Comparison of ENCODE assay signal across 8 cellular contexts in the genomic region with DNA sequence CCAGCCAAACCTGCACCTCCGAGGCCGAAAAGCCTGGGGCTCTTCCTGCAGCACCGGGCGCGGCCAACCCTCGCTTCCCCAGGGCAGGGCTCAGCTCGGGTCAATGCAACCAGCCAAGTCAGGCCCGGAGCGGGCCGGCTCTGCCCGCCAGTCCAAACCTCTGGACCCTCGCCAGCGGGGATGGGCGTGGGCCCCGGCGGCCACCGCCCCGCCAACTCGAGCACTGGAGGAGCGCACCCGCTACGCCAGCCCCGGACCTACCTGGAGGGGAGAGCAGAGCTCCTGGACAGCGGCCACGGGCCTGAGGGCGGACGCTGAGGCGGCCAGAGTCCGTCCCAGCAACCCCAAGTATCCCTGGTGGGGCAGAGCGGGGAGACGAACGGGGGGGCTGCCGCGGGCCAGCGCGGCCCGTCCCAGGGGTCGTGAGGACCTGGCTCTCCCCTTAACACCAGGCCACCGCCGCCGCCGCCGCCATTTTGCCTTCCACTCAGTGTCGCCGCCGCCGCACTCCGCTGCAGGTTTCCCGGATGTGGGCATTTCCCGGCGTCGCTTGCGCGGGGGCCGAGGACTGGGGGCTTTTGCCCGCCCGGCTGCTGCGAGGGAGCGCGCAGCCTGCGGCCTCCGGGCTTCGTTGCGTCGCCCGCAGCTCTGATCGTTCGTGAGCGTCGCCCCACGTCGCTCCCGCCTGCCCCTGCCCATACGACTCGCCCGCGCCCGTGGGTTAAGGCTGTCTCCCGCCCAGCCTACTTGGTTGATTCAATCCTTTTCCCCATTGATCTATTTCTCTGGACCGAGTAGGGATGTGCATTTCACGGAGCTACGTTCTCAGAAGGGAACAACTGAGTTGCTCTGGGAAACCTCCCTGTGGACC. TPM values are rescaled to one million over a fixed set of nuclear protein-coding genes. Genes with fewer than 3 reads are reported as not detected.
DNase-seq lines count a peak whose midpoint lies in the region; ATAC-seq and TF ChIP-seq lines count a peak whose summit lies in the region.

A gene (minus strand): TSS at position 514 of the 871 bp plus-strand sequence. CDS start 15,975 bp downstream, outside the sequence.

- peak within 1 kb of the TSS; percentile 91 to 100 (median 98) for H3K27ac ChIP-seq in adrenal gland
- peak within 1 kb of the TSS; percentile 90 to 100 (median 99) for H3K27ac ChIP-seq in heart right ventricle
- H3K27ac ChIP-seq in upper lobe of right lung, result peak within 1 kb of the TSS; percentile 100

- in situ Hi-C loops in GM13977 (cut with MboI; ENCODE audit: low pct_unique_long_range_greater_than_20kb, low sequenced_read_pairs, unreplicated experiment), result no loop called here

- H3K4me3 Mint-ChIP-seq in progenitor cell of endocrine pancreas (ENCODE audit: low read depth), result peak within 1 kb of the TSS; percentile 88

- peak; percentile 87 to 88 for TF ChIP-seq POLR2A in adrenal gland (IDR thresholded peaks at IDR 0.05)

- H3K4me1 ChIP-seq in adrenal gland (replicated peaks in 1 of 2) (peaks cover 3 to 33% of the 10 kb centered on the region in 2 donors), heart right ventricle (peaks cover 0 to 41% (median 28%) of the 10 kb centered on the region in 9 donors), upper lobe of right lung (peaks cover 20% of the 10 kb centered on the region)

- peak within 1 kb of the TSS; percentile 98 for H3K27ac Mint-ChIP-seq in progenitor cell of endocrine pancreas

- DNase-seq in GM13977 (ENCODE audit: low spot score) (peak; percentile 92), NCI-H1436 treated with DMSO at 0.1 percent for 48 hours (lab: John Stamatoyannopoulos, UW) (peak; percentile 20), T-helper 1 cell (peak; percentile 85 to 92 (median 89)), adrenal gland (peak; percentile 90 to 96 (median 94)), heart right ventricle (peak; percentile 91 to 93), progenitor cell of endocrine pancreas (ENCODE audit: low spot score, unreplicated experiment) (peak; percentile 77), upper lobe of right lung (peak; percentile 97)

- intact Hi-C loops in adrenal gland (cut with DNase I) (no loop called here), heart right ventricle (cut with DNase I) (loop anchor here in 4 of 10 donors (5.0 to 10.0 kb wide), 4 partner anchors 71 to 209 kb away; a partner anchor contains a TSS), upper lobe of right lung (cut with DNase I) (no loop called here)

- H3K4me1 Mint-ChIP-seq in progenitor cell of endocrine pancreas (ENCODE audit: low read depth), result peaks cover 15% of the 10 kb centered on the region

- ATAC-seq in HG02852 (IDR thresholded peaks at IDR 0.05; ENCODE audit: unreplicated experiment) (peak; percentile 91), heart right ventricle (peak; percentile 93 to 97 (median 95)), upper lobe of right lung (peak; percentile 96)

- no peaks in the 10 kb centered on the region for H3K27me3 Mint-ChIP-seq in progenitor cell of endocrine pancreas

- H3K4me3 ChIP-seq in adrenal gland (peak within 1 kb of the TSS; percentile 72 to 98 (median 74)), heart right ventricle (peak within 1 kb of the TSS; percentile 63 to 98 (median 88)), upper lobe of right lung (peak within 1 kb of the TSS; percentile 98)

- H3K9me3 ChIP-seq in adrenal gland (replicated peaks in 1 of 3) (no peaks in the 10 kb centered on the region), heart right ventricle (no peaks in the 10 kb centered on the region), upper lobe of right lung (no peaks in the 10 kb centered on the region)

- H3K36me3 Mint-ChIP-seq in progenitor cell of endocrine pancreas (ENCODE audit: insufficient read depth), result peaks cover 2% of the 10 kb centered on the region

- H3K27me3 ChIP-seq in adrenal gland (no peaks in the 10 kb centered on the region), heart right ventricle (no peaks in the 10 kb centered on the region), upper lobe of right lung (no peaks in the 10 kb centered on the region)

- 0 to 1% (median 0%) methylated on average over 35 to 82 of the region's 82 CpGs for WGBS in adrenal gland, 4 donors
- WGBS in heart right ventricle, 2 donors, result 0 to 1% methylated on average over 77 to 82 of the region's 82 CpGs

- H3K36me3 ChIP-seq in adrenal gland (replicated peaks in 1 of 2) (no peaks in the 10 kb centered on the region), heart right ventricle (peaks cover 0 to 16% (median 0%) of the 10 kb centered on the region in 9 donors), upper lobe of right lung (no peaks in the 10 kb centered on the region)

- H3K9me3 Mint-ChIP-seq in progenitor cell of endocrine pancreas (ENCODE audit: low read depth), result no peaks in the 10 kb centered on the region

- TF ChIP-seq CTCF in GM13977 (IDR thresholded peaks at IDR 0.05; ENCODE audit: extremely low read depth, insufficient read depth, missing control alignments), result no peak
- TF ChIP-seq CTCF in adrenal gland (IDR thresholded peaks at IDR 0.05), result no peak
- no peak for TF ChIP-seq CTCF in heart right ventricle (IDR thresholded peaks at IDR 0.05)
- no peak for TF ChIP-seq CTCF in progenitor cell of endocrine pancreas (IDR thresholded peaks at IDR 0.05; ENCODE audit: unreplicated experiment)
- TF ChIP-seq CTCF in upper lobe of right lung (IDR thresholded peaks at IDR 0.05), result no peak

RNA-seq across cellular contexts. Expression of the gene that starts here (rescaled TPM):
- total RNA-seq in adrenal gland (10 to 100 TPM; 19.4 to 39.6 (median 28.5) TPM), heart right ventricle (10 to 100 TPM; 10.5 to 16.9 (median 13.8) TPM), progenitor cell of endocrine pancreas (40.5 and 41.8 TPM in 2 replicates), upper lobe of right lung (29.8 TPM)
- polyA plus RNA-seq in adrenal gland (10 to 100 TPM in 2 of 3 donors, 1 to 10 TPM in 1; 6.2 to 18.3 (median 11.9) TPM), heart right ventricle (10 to 100 TPM in 1 of 2 donors, 1 to 10 TPM in 1; 2.9 to 10.0 TPM)

Comparison
In these comparisons a context has a peak if more than half of its experiments do, and no peak if none do; other contexts are left out.
1. Peak in every context shown above with its lines: DNase-seq, ATAC-seq, H3K4me3 ChIP-seq and H3K27ac ChIP-seq.
2. DNase-seq: peak in every context shown above with its lines; median percentile 97 in upper lobe of right lung; 94 in adrenal gland; 92 in GM13977; 92 in heart right ventricle; 89 in T-helper 1 cell; 77 in progenitor cell of endocrine pancreas; 20 in NCI-H1436 treated with DMSO at 0.1 percent for 48 hours.